In genomic region chr9:115015018-115015635, GRCh38 we compare ENCODE assay signal across 8 cellular contexts.
DNase-seq lines count a peak whose midpoint lies in the region; ATAC-seq, FAIRE-seq and TF ChIP-seq lines count a peak whose summit lies in the region.

No MANE protein-coding gene starts in this region.

- H3K9me3 ChIP-seq in A549 = no peaks in the 10 kb centered on the region
- no peaks in the 10 kb centered on the region for H3K9me3 ChIP-seq in Peyer's patch

- ATAC-seq in A549 (peak; percentile 79 to 95), sciatic nerve (peak; percentile 55), GM18870 (IDR thresholded peaks at IDR 0.05; ENCODE audit: unreplicated experiment) (no peak)

- intact Hi-C loops in sciatic nerve (cut with DNase I) = loop anchor here (10.0 kb wide), 1 partner anchor 350 kb away; no protein-coding TSS in a partner anchor

- no peak overlapping the region for H3K4me3 ChIP-seq in A549
- H3K4me3 ChIP-seq in Peyer's patch = no peak overlapping the region
- no peak overlapping the region for H3K4me3 ChIP-seq in fibroblast of the aortic adventitia (ENCODE audit: low read depth, low read length)

- H3K4me1 ChIP-seq in A549 (no peaks in the 10 kb centered on the region), Peyer's patch (no peaks in the 10 kb centered on the region)

- TF ChIP-seq CTCF in A549 (IDR thresholded peaks at IDR 0.05) = peak; percentile 66
- TF ChIP-seq CTCF in Peyer's patch (IDR thresholded peaks at IDR 0.05) = peak in 4 of 6 experiments; percentile 46 to 52 (median 48)
- peak; percentile 78 for TF ChIP-seq CTCF in fibroblast of the aortic adventitia (IDR thresholded peaks at IDR 0.05; ENCODE audit: insufficient read depth, low read length)

- POLR2A ChIA-PET in A549 (lab: Yijun Ruan, JAX) = no interaction called here

- FAIRE-seq in A549 (lab: Jason Lieb, UNC) = no peak
- FAIRE-seq in GM18507 (lab: Jason Lieb, UNC) = peak; percentile 47

- CTCF ChIA-PET in A549 (lab: Yijun Ruan, JAX) = interaction anchor here (0.6 to 14.4 kb wide), 79 partner anchors 8 to 620 kb away, joined by 3 to 259 read pairs (median 4); partner anchors contain the start of genes TEX48, TEX53 and TNFSF15

- DNase-seq in A549 (ENCODE audit: low read depth in 1 of 2, low spot score in 1 of 2) (peak; percentile 64 to 78), GM18507 (ENCODE audit: extremely low spot score, insufficient read length, low read depth) (peak; percentile 9), Peyer's patch (peak in 1 of 3 donors; percentile 63), fibroblast of the aortic adventitia (ENCODE audit: low read depth) (peak; percentile 77), sciatic nerve (ENCODE audit: low spot score) (no peak)
- no peak for DNase-seq in activated CD4-positive, alpha-beta T cell treated with anti-CD3 and anti-CD28 coated beads for 48 hours
- no peak for DNase-seq in activated CD4-positive, CD25-positive, alpha-beta regulatory T cell (lab: John Stamatoyannopoulos, UW)

- H3K27ac ChIP-seq in A549 (no peak overlapping the region), Peyer's patch (no peak overlapping the region)

- H3K27me3 ChIP-seq in Peyer's patch = no peaks in the 10 kb centered on the region

- H3K4me2 ChIP-seq in A549 = no peak overlapping the region

- TF ChIP-seq RAD21 in A549 (conservative IDR thresholded peaks at IDR 0.05 in 1 of 2, IDR thresholded peaks at IDR 0.05 in 1 of 2) = peak; percentile 66 to 72

- TF ChIP-seq EP300 in A549 (IDR thresholded peaks at IDR 0.05) = no peak

- TF ChIP-seq POLR2A in A549 (IDR thresholded peaks at IDR 0.05; ENCODE audit: low read length) (no peak), Peyer's patch (IDR thresholded peaks at IDR 0.05) (no peak)

- no peaks in the 10 kb centered on the region for H3K36me3 ChIP-seq in Peyer's patch

- 63% methylated on average over 4 of the region's 4 CpGs for WGBS in A549 (ENCODE audit: missing lambda C conversion rate)

TF ChIP-seq in A549, 52 proteins besides CTCF, POLR2A, EP300 and RAD21:
- no peak for TF ChIP-seq BHLHE40 (IDR thresholded peaks at IDR 0.05; ENCODE audit: low read depth, low read length)
- TF ChIP-seq SMC3 (IDR thresholded peaks at IDR 0.05) = peak; percentile 74
- no peak for TF ChIP-seq HES2 (IDR thresholded peaks at IDR 0.05)
- no peak for TF ChIP-seq ZNF302 (CRISPR knock-in tag; IDR thresholded peaks at IDR 0.05)
- TF ChIP-seq CEBPB (IDR thresholded peaks at IDR 0.05) = no peak

Comparison
In these comparisons a context has a peak if more than half of its experiments do, and no peak if none do; other contexts are left out.
1. DNase-seq: peak in A549 (2 of 2), GM18507 (single experiment) and fibroblast of the aortic adventitia (single experiment); none in sciatic nerve (single experiment), activated CD4-positive, alpha-beta T cell treated with anti-CD3 and anti-CD28 coated beads for 48 hours (single experiment) and activated CD4-positive, CD25-positive, alpha-beta regulatory T cell (0 of 4).
2. Peak in every context shown above with its lines, with median percentiles within 50 percentile points of each other: CTCF ChIP-seq.